In genomic region chr17:68197997-68198930, GRCh38 we compare ENCODE assay signal across 10 cellular contexts. TPM values are rescaled to one million over a fixed set of nuclear protein-coding genes. Genes with fewer than 3 reads are reported as not detected.
DNase-seq lines count a peak whose midpoint lies in the region; ATAC-seq, FAIRE-seq and TF ChIP-seq lines count a peak whose summit lies in the region.
"Had no signal": no experiment of that assay in that cellular context is flagged by ENCODE, and none has a peak within 500 bp of the region (broad histone marks: within the 10 kb centered on the region; RNA-seq: fewer than 3 reads in every experiment).

No MANE protein-coding gene starts in this region.

- H3K27me3 ChIP-seq in H1 (replicated peaks in 1 of 4; ENCODE audit: control insufficient read depth in 3 of 4, extremely low read depth in 1 of 4, insufficient read depth in 3 of 4, low read length in 3 of 4): peaks cover 53 to 85% (median 68%) of the 10 kb centered on the region in 4 experiments
- peaks cover 50 to 73% (median 69%) of the 10 kb centered on the region in 3 donors for H3K27me3 ChIP-seq in sigmoid colon

- H4K20me1 ChIP-seq in H1 (replicated peaks in 1 of 2; ENCODE audit: control insufficient read depth in 1 of 2, insufficient read depth in 2 of 2, low read length in 2 of 2): peaks cover 3 to 15% of the 10 kb centered on the region in 2 experiments

- H4K8ac ChIP-seq in H1 (ENCODE audit: extremely low read depth, insufficient read depth, low read length): no peak overlapping the region

- H3K23ac ChIP-seq in H1 (ENCODE audit: insufficient read length): no peak overlapping the region

- H3K4me2 ChIP-seq in H1 (ENCODE audit: insufficient read depth in 1 of 2, low read depth in 2 of 2, low read length in 2 of 2): peak overlapping the region; percentile 75 to 93

- no peak overlapping the region for H2AK5ac ChIP-seq in H1 (ENCODE audit: low read depth, low read length)

- DNase-seq in GM10248 (ENCODE audit: extremely low spot score) (peak; percentile 49), NCI-H748 treated with DMSO at 0.1 percent for 48 hours (lab: John Stamatoyannopoulos, UW) (peak; percentile 13), H1 (ENCODE audit: low read depth in 1 of 2, low spot score in 2 of 2) (peak in 1 of 2 experiments; percentile 70), sigmoid colon (no peak), NCI-H1105 (lab: John Stamatoyannopoulos, UW) (no peak), NCI-H524 treated with DMSO at 0.1 percent for 48 hours (lab: John Stamatoyannopoulos, UW) (no peak), dedifferentiated amniotic fluid mesenchymal stem cell (ENCODE audit: extremely low spot score) (no peak)
- DNase-seq: stimulated activated CD4-positive, alpha-beta T cell treated with anti-CD3 and anti-CD28 coated beads, Interleukin-2, amount 100 ng/mL, for 48 hours had no signal

- peak overlapping the region in 2 of 4 experiments; percentile 40 to 61; a peak in 4 of 8 replicates for H3K4me3 ChIP-seq in H1 (ENCODE audit: extremely low read depth in 1 of 4, insufficient read depth in 2 of 4, low read depth in 3 of 4, low read length in 4 of 4)
- H3K4me3 ChIP-seq in sigmoid colon: peak overlapping the region in 3 of 4 donors; percentile 19 to 40 (median 39)

- H3K36me3 ChIP-seq in H1 (ENCODE audit: control insufficient read depth in 2 of 4, insufficient read depth in 4 of 4, low read length in 3 of 4) (peaks cover 0 to 7% (median 0%) of the 10 kb centered on the region in 4 experiments; a peak in 1 of 8 replicates), sigmoid colon (no peaks in the 10 kb centered on the region)

- H2AFZ ChIP-seq in H1 (ENCODE audit: low read length): no peak overlapping the region

- H2BK20ac ChIP-seq in H1 (ENCODE audit: low read length): no peak overlapping the region

- no peak for TF ChIP-seq CTCF in GM10248 (IDR thresholded peaks at IDR 0.05; ENCODE audit: control extremely low read depth, extremely low read depth, low read depth, missing control alignments)
- TF ChIP-seq CTCF in H1 (IDR thresholded peaks at IDR 0.05; ENCODE audit: control extremely low read depth in 1 of 3, insufficient read depth in 1 of 3, low read depth in 1 of 3, low read length in 3 of 3): no peak
- no peak for TF ChIP-seq CTCF in sigmoid colon (IDR thresholded peaks at IDR 0.05)

- H2BK120ac ChIP-seq in H1 (replicated peaks; ENCODE audit: low read depth, low read length): no peak overlapping the region

- H4K5ac ChIP-seq in H1 (ENCODE audit: insufficient read length, low read depth, low read length): no peak overlapping the region

- H2BK15ac ChIP-seq in H1 (ENCODE audit: low read length): no peak overlapping the region

- TF ChIP-seq POLR2A in H1 (IDR thresholded peaks at IDR 0.05; ENCODE audit: control extremely low read depth in 1 of 2, low read depth in 2 of 2, low read length in 2 of 2) (no peak), sigmoid colon (IDR thresholded peaks at IDR 0.05) (no peak)

- CTCF ChIA-PET in GM10248 (lab: Yijun Ruan, JAX) (interaction anchor here (1.0 to 5.1 kb wide), 5 partner anchors 15 to 260 kb away, joined by 3 to 83 read pairs (median 26); no protein-coding TSS in a partner anchor), H1 (lab: Charles Lee; ENCODE audit: partially characterized antibody) (interaction anchor here (1.1 to 4.6 kb wide), 8 partner anchors 8 to 301 kb away, joined by 3 to 63 read pairs (median 8); no protein-coding TSS in a partner anchor)

- no peak overlapping the region for H3K9ac ChIP-seq in H1 (replicated peaks in 1 of 4; ENCODE audit: extremely low read depth in 1 of 4, low read depth in 3 of 4, low read length in 3 of 4)

- peaks cover 8% of the 10 kb centered on the region; the same call in 1 of the 2 replicates for H3K23me2 ChIP-seq in H1 (ENCODE audit: low read depth, low read length)

- H3K4me1 ChIP-seq in H1 (replicated peaks in 1 of 4; ENCODE audit: control insufficient read depth in 3 of 4, insufficient read depth in 4 of 4, low read length in 3 of 4) (peaks cover 8 to 28% (median 15%) of the 10 kb centered on the region in 4 experiments), sigmoid colon (peaks cover 0 to 55% (median 52%) of the 10 kb centered on the region in 4 donors)

- TF ChIP-seq RAD21 in H1 (IDR thresholded peaks at IDR 0.05 in 1 of 2, conservative IDR thresholded peaks at IDR 0.05 in 1 of 2; ENCODE audit: low read depth in 2 of 2, low read length in 2 of 2): no peak

- H3K79me2 ChIP-seq in H1 (ENCODE audit: control insufficient read depth in 1 of 2, insufficient read depth in 2 of 2, low read length in 2 of 2): no peaks in the 10 kb centered on the region

- POLR2A ChIA-PET in GM10248 (lab: Yijun Ruan, JAX): no interaction called here
- POLR2A ChIA-PET in H1 (lab: Charles Lee; ENCODE audit: partially characterized antibody): interaction anchor here (0.9 to 2.5 kb wide), 4 partner anchors 15 to 259 kb away, joined by 3 to 10 read pairs (median 5); partner anchors contain the start of gene WIPI1

- no peak for FAIRE-seq in H1 (lab: Jason Lieb, UNC)
- FAIRE-seq: GM18507 had no signal

- no peaks in the 10 kb centered on the region for H3K79me1 ChIP-seq in H1 (ENCODE audit: low read depth, low read length)

- no peak overlapping the region for H3K56ac ChIP-seq in H1 (replicated peaks; ENCODE audit: insufficient read length, low read depth, low read length)

- intact Hi-C loops in sigmoid colon (cut with DNase I): no loop called here

- H3K18ac ChIP-seq in H1 (ENCODE audit: extremely low read depth, low read length): peak overlapping the region; percentile 32; the same call in 1 of the 2 replicates

- no peak overlapping the region for H2BK12ac ChIP-seq in H1 (ENCODE audit: low read depth, low read length)

- H3K14ac ChIP-seq in H1 (ENCODE audit: insufficient read length): no peak overlapping the region

- H2BK5ac ChIP-seq in H1 (ENCODE audit: low read depth, low read length): no peak overlapping the region

- ATAC-seq in HG02623 (IDR thresholded peaks at IDR 0.05; ENCODE audit: unreplicated experiment): no peak

- H3K9me3 ChIP-seq in H1 (ENCODE audit: insufficient read depth in 2 of 2, low read depth in 1 of 2, low read length in 1 of 2): peaks cover 0 to 2% of the 10 kb centered on the region in 2 experiments; a peak in 1 of 4 replicates
- H3K9me3 ChIP-seq in sigmoid colon: no peaks in the 10 kb centered on the region

- no peak for TF ChIP-seq EP300 in H1 (IDR thresholded peaks at IDR 0.05; ENCODE audit: borderline replicate concordance in 1 of 2, low read depth in 2 of 2, low read length in 2 of 2)
- no peak for TF ChIP-seq EP300 in sigmoid colon (IDR thresholded peaks at IDR 0.05)

- H3K27ac ChIP-seq in H1 (ENCODE audit: low read depth, low read length) (no peak overlapping the region), sigmoid colon (no peak overlapping the region)

- H4K91ac ChIP-seq in H1 (replicated peaks; ENCODE audit: insufficient read length, low read length): no peak overlapping the region

- H3K4ac ChIP-seq in H1 (replicated peaks; ENCODE audit: insufficient read length, low read depth, low read length): no peak overlapping the region

- 15% methylated on average over 50 of the region's 61 CpGs; no CpG with 5 or more reads in 1 of the 2 experiments for WGBS in H1 (ENCODE audit: extremely low coverage in 1 of 2, insufficient coverage in 1 of 2, insufficient read length in 1 of 2, insufficient replicate concordance in 2 of 2, low coverage in 1 of 2, low lambda C conversion rate in 2 of 2, missing lambda C conversion rate in 1 of 2), 2 experiments
- WGBS in sigmoid colon, 2 donors: 8 to 14% methylated on average over 61 of the region's 61 CpGs

TF ChIP-seq in H1, 55 proteins besides CTCF, POLR2A, EP300 and RAD21:
- TF ChIP-seq FOSL1 (IDR thresholded peaks at IDR 0.05; ENCODE audit: insufficient read depth, low read depth, low read length) (no peak), KDM4A (IDR thresholded peaks at IDR 0.05; ENCODE audit: low read depth, low read length, severe bottlenecking) (peak; percentile 12), SUZ12 (IDR thresholded peaks at IDR 0.05; ENCODE audit: low read length) (peak; percentile 59; the same call in 1 of the 2 replicates), EZH2 (IDR thresholded peaks at IDR 0.05; ENCODE audit: low read depth, low read length, severe bottlenecking) (peak; percentile 83), CBX8 (IDR thresholded peaks at IDR 0.05; ENCODE audit: borderline replicate concordance, low read depth, low read length) (0 out of 2 replicates have a peak, but pooled peaks have one; percentile 50), TBP (IDR thresholded peaks at IDR 0.05; ENCODE audit: low read depth, low read length) (no peak), HDAC6 (IDR thresholded peaks at IDR 0.05; ENCODE audit: low read depth, low read length) (no peak)

RNA-seq across cellular contexts. Expression of gene AMZ2, which starts 49.6 kb away (rescaled TPM):
- total RNA-seq in H1 (2021; fragmentation: NEBNext Ultra II Directional; extraction: Animal tissue kit (Norgen Biotek cat#: 25700)): 66.4 and 71.0 TPM in 2 replicates
- polyA plus RNA-seq in H1 (2011; rRNA removed): 37.7 and 49.5 TPM in 2 replicates
- polyA plus RNA-seq in H1 (2011; cell fraction: cytosol; rRNA removed): 51.8 TPM
- polyA plus RNA-seq in H1 (2011; cell fraction: nucleus; rRNA removed): 33.2 TPM
- polyA plus RNA-seq in H1 (2012, experiment 1 of 2): 41.9 to 66.4 TPM (median 42.7 TPM) in 4 replicates
- polyA plus RNA-seq in H1 (2012, experiment 2 of 2): 27.4 TPM
- polyA plus RNA-seq in H1 (2013, experiment 1 of 2): 104 TPM
- polyA plus RNA-seq in H1 (2013, experiment 2 of 2): 114 TPM
- polyA minus RNA-seq in H1 (2011; rRNA and poly(A)+ RNA removed): 21.5 and 37.8 TPM in 2 replicates
- polyA minus RNA-seq in H1 (2011; cell fraction: cytosol; rRNA and poly(A)+ RNA removed): 12.8 TPM
- 31.9 TPM for polyA minus RNA-seq in H1 (2011; cell fraction: nucleus; rRNA and poly(A)+ RNA removed)
- 10 to 100 TPM; 55.9 to 80.1 (median 62.8) TPM for total RNA-seq in sigmoid colon
- polyA plus RNA-seq in sigmoid colon: 10 to 100 TPM; 30.8 to 34.7 (median 34.2) TPM

Comparison
In these comparisons a context has a peak if more than half of its experiments do, and no peak if none do; other contexts are left out.
1. DNase-seq: peak in GM10248 (single experiment) and NCI-H748 treated with DMSO at 0.1 percent for 48 hours (single experiment); none in sigmoid colon (single experiment), NCI-H1105 (single experiment), NCI-H524 treated with DMSO at 0.1 percent for 48 hours (single experiment) and dedifferentiated amniotic fluid mesenchymal stem cell (single experiment).